8 cellular contexts compared by ENCODE assay signal in the genomic region with DNA sequence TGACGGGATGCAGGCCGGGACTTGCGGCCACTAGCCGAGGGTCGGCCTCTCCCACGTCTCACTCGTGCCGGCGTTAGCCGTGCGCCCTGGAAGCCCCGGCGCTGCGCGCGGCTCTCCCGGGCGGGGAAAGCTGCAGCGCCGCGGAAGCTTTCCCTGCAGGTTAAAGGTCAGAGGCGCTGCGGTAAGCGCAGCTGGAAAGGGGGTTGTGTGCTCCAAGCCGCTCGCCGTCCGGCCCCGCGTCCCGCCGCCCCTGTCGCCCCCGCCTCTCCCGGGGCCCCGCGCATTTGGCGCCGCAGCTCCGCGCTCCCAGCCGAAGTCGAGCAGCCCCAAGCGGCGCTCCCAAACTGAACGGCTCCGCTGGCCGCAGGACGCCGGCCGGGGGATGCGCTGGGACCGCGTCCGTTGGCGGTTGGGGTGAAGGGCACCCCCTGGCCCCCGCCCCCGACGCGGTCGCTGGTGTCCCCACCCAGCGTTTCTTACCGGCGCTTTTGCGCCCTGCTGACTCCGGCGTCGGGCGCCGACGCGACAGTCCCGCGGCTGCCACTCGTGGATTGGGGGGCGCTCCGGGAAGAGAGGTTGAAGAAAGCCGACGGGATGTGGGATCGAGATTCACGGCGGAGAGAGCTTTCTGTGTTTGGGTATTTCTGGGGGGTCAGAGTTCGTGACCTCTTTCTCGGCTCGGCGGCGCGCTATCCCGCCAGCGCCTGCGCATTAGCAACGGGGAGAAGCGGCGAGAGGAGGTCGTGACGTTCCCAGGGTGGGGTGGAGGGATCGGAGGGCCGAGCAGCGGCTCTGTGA. TPM values are rescaled to one million over a fixed set of nuclear protein-coding genes. Genes with fewer than 3 reads are reported as not detected.
DNase-seq lines count a peak whose midpoint lies in the region; ATAC-seq and TF ChIP-seq lines count a peak whose summit lies in the region.

NR2C1 (minus strand) TSS at position 719 of the 798 bp plus-strand sequence. CDS start 6,234 bp downstream, outside the sequence.

- peaks cover 3% of the 10 kb centered on the region for H3K36me3 Mint-ChIP-seq in activated T-helper 17 cell treated with anti-CD3 and anti-CD28 coated beads, Interleukin-2, amount 50 U/mL, for 72 hours (ENCODE audit: low read depth)
- peaks cover 0 to 11% (median 1%) of the 10 kb centered on the region in 3 donors for H3K36me3 Mint-ChIP-seq in naive thymus-derived CD8-positive, alpha-beta T cell

- peaks cover 2% of the 10 kb centered on the region for H3K4me1 Mint-ChIP-seq in activated T-helper 17 cell treated with anti-CD3 and anti-CD28 coated beads, Interleukin-2, amount 50 U/mL, for 72 hours
- peaks cover 7 to 34% (median 17%) of the 10 kb centered on the region in 4 donors for H3K4me1 Mint-ChIP-seq in naive thymus-derived CD8-positive, alpha-beta T cell

- peak within 1 kb of the TSS; percentile 97 for H2AFZ ChIP-seq in GM23248

- no peaks in the 10 kb centered on the region for H3F3A ChIP-seq in GM23248 (ENCODE audit: insufficient read depth)

- H3K79me2 ChIP-seq in GM23248 (ENCODE audit: insufficient read depth): peaks cover 42% of the 10 kb centered on the region

- peak within 1 kb of the TSS; percentile 79 for H3K4me3 ChIP-seq in GM23248
- H3K4me3 ChIP-seq in fibroblast of mammary gland (ENCODE audit: control insufficient read depth, low read depth, low read length): peak within 1 kb of the TSS; percentile 85

- no peaks in the 10 kb centered on the region for H3K27me3 ChIP-seq in GM23248 (replicated peaks; ENCODE audit: insufficient read depth)

- H3K4me1 ChIP-seq in GM23248 (ENCODE audit: insufficient read depth): no peaks in the 10 kb centered on the region; the same call in 1 of the 2 replicates

- H3K27me3 Mint-ChIP-seq in activated T-helper 17 cell treated with anti-CD3 and anti-CD28 coated beads, Interleukin-2, amount 50 U/mL, for 72 hours: no peaks in the 10 kb centered on the region
- H3K27me3 Mint-ChIP-seq in naive thymus-derived CD8-positive, alpha-beta T cell: no peaks in the 10 kb centered on the region

- peak within 1 kb of the TSS; percentile 85 for H3K27ac Mint-ChIP-seq in activated T-helper 17 cell treated with anti-CD3 and anti-CD28 coated beads, Interleukin-2, amount 50 U/mL, for 72 hours
- peak within 1 kb of the TSS; percentile 79 to 96 (median 94) for H3K27ac Mint-ChIP-seq in naive thymus-derived CD8-positive, alpha-beta T cell

- peak within 1 kb of the TSS; percentile 89 for H3K4me3 Mint-ChIP-seq in activated T-helper 17 cell treated with anti-CD3 and anti-CD28 coated beads, Interleukin-2, amount 50 U/mL, for 72 hours
- H3K4me3 Mint-ChIP-seq in naive thymus-derived CD8-positive, alpha-beta T cell: peak within 1 kb of the TSS; percentile 86 to 99 (median 94)

- no peaks in the 10 kb centered on the region for H3K9me3 ChIP-seq in GM23248 (ENCODE audit: low read depth)

- H3K27ac ChIP-seq in GM23248 (peak within 1 kb of the TSS; percentile 4; the same call in 1 of the 2 replicates), RWPE1 (peak within 1 kb of the TSS; percentile 88)

- CTCF ChIA-PET in RWPE1 (lab: Yijun Ruan, JAX): interaction anchor here (0.6 to 1.0 kb wide), 8 partner anchors 13 to 1883 kb away, joined by 3 to 5 read pairs (median 3); partner anchors contain the start of gene FGD6

- peak within 1 kb of the TSS; percentile 86 for H3K9ac ChIP-seq in GM23248

- H4K20me1 ChIP-seq in GM23248 (ENCODE audit: insufficient read depth): no peaks in the 10 kb centered on the region

- POLR2A ChIA-PET in RWPE1 (lab: Yijun Ruan, JAX; ENCODE audit: low non-redundant PET): no interaction called here
- POLR2A ChIA-PET in naive thymus-derived CD8-positive, alpha-beta T cell (lab: Charles Lee): interaction anchor here (0.6 to 2.2 kb wide), 8 partner anchors 25 to 402 kb away, joined by 3 to 12 read pairs (median 5); partner anchors contain the start of genes METAP2 and NDUFA12

- peak within 1 kb of the TSS; percentile 73 for H3K4me2 ChIP-seq in GM23248 (ENCODE audit: unreplicated experiment)

- peak; percentile 95 for ATAC-seq in activated T-helper 17 cell treated with anti-CD3 and anti-CD28 coated beads, Interleukin-2, amount 50 U/mL, for 72 hours (replicated peaks)
- ATAC-seq in naive thymus-derived CD8-positive, alpha-beta T cell: peak; percentile 98

- TF ChIP-seq CTCF in RWPE1 (conservative IDR thresholded peaks at IDR 0.05; ENCODE audit: low read depth) (no peak), fibroblast of mammary gland (conservative IDR thresholded peaks at IDR 0.05; ENCODE audit: control insufficient read depth, insufficient read depth, low read depth, low read length) (no peak)

- no peaks in the 10 kb centered on the region for H3K9me2 ChIP-seq in GM23248 (ENCODE audit: insufficient read depth)

- H3K9me3 Mint-ChIP-seq in activated T-helper 17 cell treated with anti-CD3 and anti-CD28 coated beads, Interleukin-2, amount 50 U/mL, for 72 hours: no peaks in the 10 kb centered on the region
- H3K9me3 Mint-ChIP-seq in naive thymus-derived CD8-positive, alpha-beta T cell: no peaks in the 10 kb centered on the region

- 1 to 2% methylated on average over 54 to 66 of the region's 99 CpGs for WGBS in GM23248 (ENCODE audit: low coverage in 1 of 2, low lambda C conversion rate in 2 of 2, missing lambda C conversion rate in 2 of 2), 2 experiments

- DNase-seq in DMS79 treated with DMSO at 0.1 percent for 48 hours (lab: John Stamatoyannopoulos, UW): peak; percentile 94
- DNase-seq in GM23248: peak; percentile 96
- DNase-seq in LHCN-M2 (ENCODE audit: low read depth): peak; percentile 92
- DNase-seq in RWPE1 (ENCODE audit: low spot score): peak; percentile 99
- peak; percentile 92 for DNase-seq in fibroblast of mammary gland (ENCODE audit: low read depth)
- DNase-seq in naive thymus-derived CD8-positive, alpha-beta T cell: peak; percentile 80 to 96 (median 92)
- peak; percentile 93 for DNase-seq in stimulated activated naive CD4-positive, alpha-beta T cell treated with Interleukin-2 at 50 U/mL for 16 hours (lab: John Stamatoyannopoulos, UW)

- H3K36me3 ChIP-seq in GM23248 (ENCODE audit: low read depth): no peaks in the 10 kb centered on the region

- in situ Hi-C loops in GM23248 (cut with MboI): no loop called here

RNA-seq across cellular contexts. Expression of gene NR2C1, which starts in this region (rescaled TPM):
- 19.5 and 28.0 TPM in 2 replicates for total RNA-seq in GM23248 (2014; rRNA removed; shearing (Covaris generic))
- 31.0 and 32.9 TPM in 2 replicates for polyA plus RNA-seq in GM23248 (2016; fragmentation: Nextera tagmentation; extraction: Ambion mirVana)
- 30.7 and 35.4 TPM in 2 replicates for total RNA-seq in LHCN-M2 (2014; rRNA removed)
- polyA plus RNA-seq in LHCN-M2 (2012): 11.8 TPM
- total RNA-seq in activated T-helper 17 cell treated with anti-CD3 and anti-CD28 coated beads, Interleukin-2, amount 50 U/mL, for 72 hours: 10 to 100 TPM; 17.0 to 28.5 TPM
- total RNA-seq in naive thymus-derived CD8-positive, alpha-beta T cell: 10 to 100 TPM; 42.9 to 59.0 TPM
- 1 to 10 TPM; 3.3 to 7.1 (median 5.9) TPM for polyA plus RNA-seq in naive thymus-derived CD8-positive, alpha-beta T cell

Comparison
In these comparisons a context has a peak if more than half of its experiments do, and no peak if none do; other contexts are left out.
1. Peak in every context shown above with its lines: DNase-seq, ATAC-seq, H3K4me3 ChIP-seq and H3K27ac ChIP-seq.